19 cellular contexts compared by ENCODE assay signal in genomic region chr6:8132130-8132529, GRCh38. TPM values are rescaled to one million over a fixed set of nuclear protein-coding genes. Genes with fewer than 3 reads are reported as not detected.
A peak's percentile ranks its signal among the peaks of the same experiment; 100 is the strongest.
DNase-seq lines count a peak whose midpoint lies in the region; ATAC-seq and TF ChIP-seq lines count a peak whose summit lies in the region.
"Had no signal": no experiment of that assay in that cellular context is flagged by ENCODE, and none has a peak within 500 bp of the region (broad histone marks: within the 10 kb centered on the region; RNA-seq: fewer than 3 reads in every experiment).

No MANE protein-coding gene starts in this region.

- H3K27ac ChIP-seq in IMR-90 (ENCODE audit: insufficient read depth, low read length) (no peak overlapping the region), Panc1 (ENCODE audit: low read length) (peak overlapping the region; percentile 80; the same call in 1 of the 2 replicates), trophoblast cell (ENCODE audit: low read depth, low read length) (no peak overlapping the region)
- H3K27ac ChIP-seq: A549 had no signal

- TF ChIP-seq POLR2A in IMR-90 (IDR thresholded peaks at IDR 0.05; ENCODE audit: low read depth, low read length): no peak

- H2BK15ac ChIP-seq in IMR-90 (ENCODE audit: low read depth, low read length): no peak overlapping the region

- no peak overlapping the region for H3K56ac ChIP-seq in IMR-90 (ENCODE audit: extremely low read depth, insufficient read depth, low read length)

- no peak overlapping the region for H2AK9ac ChIP-seq in IMR-90 (replicated peaks; ENCODE audit: low read depth, low read length, poor library complexity)

- H3K27me3 ChIP-seq in IMR-90 (ENCODE audit: control insufficient read depth, insufficient read depth, low read length) (no peaks in the 10 kb centered on the region), Panc1 (ENCODE audit: control insufficient read depth, insufficient read depth, low read length) (no peaks in the 10 kb centered on the region), trophoblast cell (ENCODE audit: insufficient read depth, low read length) (no peaks in the 10 kb centered on the region)

- H4K91ac ChIP-seq in IMR-90 (ENCODE audit: insufficient read depth, low read depth, low read length) (no peak overlapping the region), trophoblast cell (ENCODE audit: low read depth, low read length) (peak overlapping the region; percentile 70)

- no peaks in the 10 kb centered on the region for H3K79me2 ChIP-seq in trophoblast cell (ENCODE audit: control insufficient read depth, insufficient read depth, low read length, poor library complexity)

- dilution Hi-C loops in IMR-90 (cut with HindIII; ENCODE audit: low sequenced_read_pairs, unreplicated experiment): no loop called here

- H2BK120ac ChIP-seq in IMR-90 (ENCODE audit: low read depth, low read length): no peak overlapping the region
- H2BK120ac ChIP-seq in trophoblast cell (ENCODE audit: insufficient read depth, low read length, poor library complexity): peak overlapping the region; percentile 56

- H3K36me3 ChIP-seq in IMR-90 (ENCODE audit: control insufficient read depth, insufficient read depth, low read length) (no peaks in the 10 kb centered on the region), Panc1 (ENCODE audit: control insufficient read depth, insufficient read depth, low read length) (no peaks in the 10 kb centered on the region), trophoblast cell (ENCODE audit: control insufficient read depth in 1 of 2, insufficient read depth in 2 of 2, low read length in 2 of 2) (no peaks in the 10 kb centered on the region)

- no peak for ATAC-seq in IMR-90 (ENCODE audit: low read depth)
- ATAC-seq in Panc1: no peak
- ATAC-seq in omental fat pad (ENCODE audit: low FRiP score): no peak
- ATAC-seq: CD8-positive, alpha-beta T cell had no signal

- H3K9me3 ChIP-seq in IMR-90 (ENCODE audit: control insufficient read depth, insufficient read depth, low read length) (no peaks in the 10 kb centered on the region), Panc1 (ENCODE audit: control insufficient read depth, insufficient read depth, low read depth, low read length) (no peaks in the 10 kb centered on the region), trophoblast cell (ENCODE audit: insufficient read depth, low read depth, low read length) (no peaks in the 10 kb centered on the region)
- H3K9me3 ChIP-seq: A549 had no signal

- BruUV-seq in IMR-90 (replicated peaks; lab: Mats Ljungman, UMichigan): no TSS peak
- no TSS peak for BruUV-seq in Panc1 (replicated peaks; lab: Mats Ljungman, UMichigan)

- intact Hi-C loops in IMR-90 (cut with micrococcal nuclease): loop anchor here (5.0 kb wide), 2 partner anchors 50 to 285 kb away; no protein-coding TSS in a partner anchor
- intact Hi-C loops in Panc1 (cut with micrococcal nuclease; ENCODE audit: unreplicated experiment): no loop called here

- H4K5ac ChIP-seq in IMR-90 (ENCODE audit: low read depth, low read length): no peak overlapping the region

- H3K4me2 ChIP-seq in IMR-90 (ENCODE audit: low read depth, low read length) (no peak overlapping the region), trophoblast cell (ENCODE audit: low read length) (no peak overlapping the region)

- DNase-seq in G401 (ENCODE audit: low spot score): peak; percentile 2
- DNase-seq in IMR-90: no peak
- DNase-seq in Panc1 (ENCODE audit: low read depth, low spot score): no peak
- no peak for DNase-seq in trophoblast cell
- no peak for DNase-seq in kidney glomerular epithelial cell (lab: John Stamatoyannopoulos, UW)
- DNase-seq in NCI-H1417 treated with DMSO at 0.1 percent for 48 hours (lab: John Stamatoyannopoulos, UW): no peak
- no peak for DNase-seq in omental fat pad (ENCODE audit: low spot score)
- DNase-seq: 8988T; ACHN; C1 segment of cervical spinal cord; CD4-positive, CD25-positive, alpha-beta regulatory T cell; CD8-positive, alpha-beta T cell; DMS 273 treated with DMSO at 0.1 percent for 48 hours; DMS79; EL; GF-D8; H7; HCEC 1CT had no signal

- H3K9ac ChIP-seq in IMR-90 (ENCODE audit: low read depth, low read length): no peak overlapping the region
- H3K9ac ChIP-seq in trophoblast cell (ENCODE audit: low read length): no peak overlapping the region

- H2BK20ac ChIP-seq in IMR-90 (ENCODE audit: low read depth, low read length): no peak overlapping the region

- in situ Hi-C loops in G401 (cut with HindIII; ENCODE audit: low sequenced_read_pairs) (no loop called here), IMR-90 (cut with MboI; ENCODE audit: low sequenced_read_pairs) (loop anchor here (5.0 kb wide), 1 partner anchor 90 kb away; no protein-coding TSS in a partner anchor), Panc1 (cut with HindIII; ENCODE audit: low pct_unique_long_range_greater_than_20kb, low sequenced_read_pairs) (no loop called here)

- peak overlapping the region; percentile 72 for H2BK12ac ChIP-seq in trophoblast cell (ENCODE audit: low read length)

- POLR2A ChIA-PET in IMR-90 (lab: Charles Lee; ENCODE audit: unreplicated experiment): interaction anchor here (1.6 kb wide), 1 partner anchor 87 kb away, joined by 5 read pairs; no protein-coding TSS in a partner anchor
- POLR2A ChIA-PET in Panc1 (lab: Charles Lee): no interaction called here

- no peak overlapping the region for H3K4ac ChIP-seq in IMR-90 (ENCODE audit: low read depth, low read length)
- H3K4ac ChIP-seq in trophoblast cell (ENCODE audit: low read depth, low read length): no peak overlapping the region

- peak overlapping the region; percentile 52 for H2AFZ ChIP-seq in IMR-90 (replicated peaks; ENCODE audit: low read length, poor library complexity)
- H2AFZ ChIP-seq in trophoblast cell (ENCODE audit: insufficient read depth, low read length, poor library complexity): no peak overlapping the region

- H4K8ac ChIP-seq in IMR-90 (ENCODE audit: low read depth in 2 of 2, low read length in 2 of 2): no peak overlapping the region
- H4K8ac ChIP-seq in trophoblast cell (ENCODE audit: low read depth, low read length): no peak overlapping the region

- H3K79me1 ChIP-seq in IMR-90 (ENCODE audit: low read depth in 1 of 2, low read length in 2 of 2) (no peaks in the 10 kb centered on the region), trophoblast cell (ENCODE audit: low read length) (peaks cover 2% of the 10 kb centered on the region)

- H4K20me1 ChIP-seq in IMR-90 (ENCODE audit: insufficient read depth, low read length): no peaks in the 10 kb centered on the region

- H2BK5ac ChIP-seq in IMR-90 (ENCODE audit: low read depth, low read length, poor library complexity, severe bottlenecking) (no peak overlapping the region), trophoblast cell (ENCODE audit: low read depth, low read length, poor library complexity) (no peak overlapping the region)

- CTCF ChIA-PET in IMR-90 (lab: Yijun Ruan, JAX) (interaction anchor here (0.9 to 7.4 kb wide), 7 partner anchors 9 to 88 kb away, joined by 3 to 145 read pairs (median 9); no protein-coding TSS in a partner anchor), Panc1 (lab: Charles Lee) (interaction anchor here (0.5 to 3.1 kb wide), 2 partner anchors 87 to 1432 kb away, joined by 8 to 76 read pairs; no protein-coding TSS in a partner anchor)

- TF ChIP-seq RAD21 in IMR-90 (IDR thresholded peaks at IDR 0.05; ENCODE audit: low read length): no peak

- H2AK5ac ChIP-seq in IMR-90 (ENCODE audit: low read depth, low read length) (no peak overlapping the region), trophoblast cell (ENCODE audit: low read length) (peak overlapping the region; percentile 67)

- WGBS in IMR-90 (ENCODE audit: extremely low coverage in 2 of 2, insufficient read length in 1 of 2), 2 experiments: 13% methylated on average over 2 of the region's 6 CpGs; no CpG with 5 or more reads in 1 of the 2 experiments
- no CpG with 5 or more reads among the region's 6 CpGs for WGBS in trophoblast cell (ENCODE audit: extremely low coverage, insufficient coverage, insufficient read length)

- H3K4me1 ChIP-seq in IMR-90 (ENCODE audit: control insufficient read depth, insufficient read depth, low read length): no peaks in the 10 kb centered on the region
- H3K4me1 ChIP-seq in Panc1 (ENCODE audit: control insufficient read depth, insufficient read depth, low read length): peaks cover 8% of the 10 kb centered on the region; the same call in 1 of the 2 replicates
- no peaks in the 10 kb centered on the region for H3K4me1 ChIP-seq in trophoblast cell (ENCODE audit: control insufficient read depth in 1 of 2, insufficient read depth in 2 of 2, low read length in 2 of 2)
- H3K4me1 ChIP-seq: A549 had no signal

- H3K9me1 ChIP-seq in IMR-90 (ENCODE audit: insufficient read depth, low read length): no peaks in the 10 kb centered on the region

- H3K4me3 ChIP-seq in IMR-90 (ENCODE audit: insufficient read depth, low read depth, low read length) (no peak overlapping the region), Panc1 (ENCODE audit: low read depth in 2 of 2, low read length in 2 of 2) (no peak overlapping the region), trophoblast cell (ENCODE audit: low read depth, low read length) (no peak overlapping the region)
- H3K4me3 ChIP-seq: A549 had no signal

- no peak overlapping the region for H4K12ac ChIP-seq in trophoblast cell (ENCODE audit: low read depth, low read length)

- no peak for TF ChIP-seq CTCF in IMR-90 (conservative IDR thresholded peaks at IDR 0.05; ENCODE audit: low read depth, low read length)
- no peak for TF ChIP-seq CTCF in Panc1 (IDR thresholded peaks at IDR 0.05)
- TF ChIP-seq CTCF in omental fat pad (IDR thresholded peaks at IDR 0.05): no peak

- H3K23ac ChIP-seq in IMR-90 (ENCODE audit: low read depth, low read length): no peak overlapping the region
- no peak overlapping the region for H3K23ac ChIP-seq in trophoblast cell (ENCODE audit: low read length)

- H3K14ac ChIP-seq in IMR-90 (replicated peaks; ENCODE audit: low read depth, low read length) (no peak overlapping the region), trophoblast cell (ENCODE audit: low read length) (no peak overlapping the region)

- no peak overlapping the region for H3K18ac ChIP-seq in IMR-90 (ENCODE audit: low read depth, low read length)
- no peak overlapping the region for H3K18ac ChIP-seq in trophoblast cell (ENCODE audit: low read length)

TF ChIP-seq in IMR-90, 13 proteins besides CTCF, POLR2A, EP300 and RAD21 (continues in another document):
- TF ChIP-seq BHLHE40 (IDR thresholded peaks at IDR 0.05; ENCODE audit: low read depth, low read length) (no peak), MAFK (IDR thresholded peaks at IDR 0.05; ENCODE audit: low read depth, low read length) (no peak), RFX5 (IDR thresholded peaks at IDR 0.05; ENCODE audit: low read depth, low read length) (no peak), RCOR1 (IDR thresholded peaks at IDR 0.05; ENCODE audit: insufficient replicate concordance, low read length) (no peak), CHD1 (IDR thresholded peaks at IDR 0.05; ENCODE audit: low read depth, low read length) (no peak)

RNA-seq across cellular contexts. Expression of gene EEF1E1, which starts 29.8 kb away (rescaled TPM):
- total RNA-seq in G401 (2014; rRNA removed; shearing (Covaris generic)): 162 and 198 TPM in 2 replicates
- total RNA-seq in IMR-90 (2012; rRNA removed) (60.0 and 65.8 TPM in 2 replicates), Panc1 (2021; ENCODE audit: unreplicated experiment) (59.5 TPM), omental fat pad (10 to 100 TPM; 14.3 to 32.9 (median 23.0) TPM)
- polyA plus RNA-seq in IMR-90 (2012; rRNA removed): 68.6 and 77.3 TPM in 2 replicates
- 10.8 and 17.8 TPM in 2 replicates for polyA plus RNA-seq in IMR-90 (2012; cell fraction: cytosol; rRNA removed)
- polyA plus RNA-seq in IMR-90 (2012; cell fraction: nucleus; rRNA removed; ENCODE audit: low replicate concordance): 3.3 and 22.4 TPM in 2 replicates
- 34.1 TPM for polyA plus RNA-seq in Panc1 (2012; ENCODE audit: insufficient read length)
- polyA plus RNA-seq in trophoblast cell (2013): 26.6 and 26.8 TPM in 2 replicates
